ENCODE assay signal across 14 cellular contexts in genomic region chr6:143064996-143065683, GRCh38. TPM values are rescaled to one million over a fixed set of nuclear protein-coding genes. Genes with fewer than 3 reads are reported as not detected.
DNase-seq lines count a peak whose midpoint lies in the region; ATAC-seq, FAIRE-seq and TF ChIP-seq lines count a peak whose summit lies in the region.
"Had no signal": no experiment of that assay in that cellular context is flagged by ENCODE, and none has a peak within 500 bp of the region (broad histone marks: within the 10 kb centered on the region; RNA-seq: fewer than 3 reads in every experiment).

No MANE protein-coding gene starts in this region.

- peak; percentile 98 for FAIRE-seq in RCC 7860 (lab: Jason Lieb, UNC)

- DNase-seq in A172 (ENCODE audit: low spot score) = peak; percentile 63
- DNase-seq in HFF-Myc (ENCODE audit: extremely low read depth, low read depth) = peak; percentile 5
- DNase-seq in RCC 7860 (ENCODE audit: low spot score) = peak; percentile 87
- peak; percentile 21 for DNase-seq in fibroblast of pulmonary artery (ENCODE audit: low read depth)
- DNase-seq in NCI-H1092 (lab: John Stamatoyannopoulos, UW) = no peak
- no peak for DNase-seq in activated CD4-positive, alpha-beta T cell treated with anti-CD3 and anti-CD28 coated beads for 4 hours
- DNase-seq: activated CD4-positive, alpha-beta T cell treated with anti-CD3 and anti-CD28 coated beads, Interleukin-2, amount 50 U/mL, for 4 hours; COR-L47; midbrain; NCI-H2107; occipital lobe had no signal

- H3K4me3 ChIP-seq in HFF-Myc (replicated peaks; ENCODE audit: low read depth, low read length) (no peak overlapping the region), fibroblast of pulmonary artery (replicated peaks; ENCODE audit: low read depth, low read length) (no peak overlapping the region)
- H3K4me3 ChIP-seq: ascending aorta had no signal

- TF ChIP-seq CTCF in HFF-Myc (IDR thresholded peaks at IDR 0.05; ENCODE audit: low read depth, low read length, missing control alignments) (no peak), fibroblast of pulmonary artery (IDR thresholded peaks at IDR 0.05; ENCODE audit: low read length, missing control alignments) (no peak)

- ATAC-seq in GM21529 (IDR thresholded peaks at IDR 0.05; ENCODE audit: unreplicated experiment) (no peak), HG02798 (IDR thresholded peaks at IDR 0.05; ENCODE audit: poor library complexity, unreplicated experiment) (no peak)

RNA-seq across cellular contexts. Expression of gene AIG1, which starts 4.5 kb away (rescaled TPM):
- 38.3 and 73.0 TPM in 2 replicates for total RNA-seq in A172 (2014; rRNA removed; shearing (Covaris generic))

Comparison
In these comparisons a context has a peak if more than half of its experiments do, and no peak if none do; other contexts are left out.
1. DNase-seq: peak in A172 (single experiment), HFF-Myc (single experiment), RCC 7860 (single experiment) and fibroblast of pulmonary artery (single experiment); none in NCI-H1092 (single experiment) and activated CD4-positive, alpha-beta T cell treated with anti-CD3 and anti-CD28 coated beads for 4 hours (0 of 2).